23 cellular contexts compared by ENCODE assay signal in genomic region chr14:35964736-35965135, GRCh38.
DNase-seq lines count a peak whose midpoint lies in the region; ATAC-seq and TF ChIP-seq lines count a peak whose summit lies in the region.
"Had no signal": no experiment of that assay in that cellular context is flagged by ENCODE, and none has a peak within 500 bp of the region (broad histone marks: within the 10 kb centered on the region; RNA-seq: fewer than 3 reads in every experiment).

No MANE protein-coding gene starts in this region.

- no peak for TF ChIP-seq CTCF in endodermal cell (conservative IDR thresholded peaks at IDR 0.05)

- H3K4me1 Mint-ChIP-seq in endodermal cell = peaks cover 6% of the 10 kb centered on the region
- H3K4me1 Mint-ChIP-seq in stimulated activated naive CD8-positive, alpha-beta T cell treated with anti-CD3 and anti-CD28 coated beads, Interleukin-15, amount 100 ng/mL, for 72 hours = no peaks in the 10 kb centered on the region

- H3K27me3 ChIP-seq in endodermal cell (ENCODE audit: control insufficient read depth, insufficient read depth, low read length, poor library complexity, severe bottlenecking) = no peaks in the 10 kb centered on the region

- DNase-seq in endodermal cell = no peak
- DNase-seq in superior temporal gyrus (ENCODE audit: extremely low spot score) = peak; percentile 75
- no peak for DNase-seq in mesenteric fat pad (ENCODE audit: low spot score)
- DNase-seq in activated naive CD4-positive, alpha-beta T cell (lab: John Stamatoyannopoulos, UW) = no peak
- no peak for DNase-seq in stimulated activated naive CD8-positive, alpha-beta T cell treated with anti-CD3 and anti-CD28 coated beads, Interleukin-15, amount 100 ng/mL, for 72 hours
- no peak for DNase-seq in left colon
- DNase-seq: CD4-positive, CD25-positive, alpha-beta regulatory T cell; DMS79; GOT3; KG1; NCI-H1105; NCI-H146; NCI-H2029; NCI-H2171 treated with DMSO at 0.1 percent for 48 hours; NCI-H446; NCI-H526; PC-9; RPMI8226; SHP77 had no signal

- H3K4me3 ChIP-seq in endodermal cell (ENCODE audit: low read length) (no peak overlapping the region), mesodermal cell (ENCODE audit: extremely low read depth, insufficient read depth, low read length, poor library complexity, severe bottlenecking) (no peak overlapping the region)
- H3K4me3 ChIP-seq: GM12878, PC-9 had no signal

- ATAC-seq in stimulated activated naive CD8-positive, alpha-beta T cell treated with anti-CD3 and anti-CD28 coated beads, Interleukin-15, amount 100 ng/mL, for 72 hours = no peak
- no peak for ATAC-seq in left colon
- ATAC-seq: GM12878, HCT116 had no signal

- H3K9ac ChIP-seq in endodermal cell (ENCODE audit: extremely low read depth, low read length, poor library complexity, severe bottlenecking) = no peak overlapping the region

- no peak overlapping the region for H3K27ac Mint-ChIP-seq in endodermal cell
- H3K27ac Mint-ChIP-seq in stimulated activated naive CD8-positive, alpha-beta T cell treated with anti-CD3 and anti-CD28 coated beads, Interleukin-15, amount 100 ng/mL, for 72 hours = no peak overlapping the region
- H3K27ac Mint-ChIP-seq: CD4-positive, CD25-positive, alpha-beta regulatory T cell had no signal

- no peaks in the 10 kb centered on the region for H3K27me3 Mint-ChIP-seq in endodermal cell (ENCODE audit: insufficient read depth)
- H3K27me3 Mint-ChIP-seq in stimulated activated naive CD8-positive, alpha-beta T cell treated with anti-CD3 and anti-CD28 coated beads, Interleukin-15, amount 100 ng/mL, for 72 hours = no peaks in the 10 kb centered on the region

- H3K36me3 Mint-ChIP-seq in endodermal cell (ENCODE audit: low read depth) = no peaks in the 10 kb centered on the region
- H3K36me3 Mint-ChIP-seq: CD4-positive, CD25-positive, alpha-beta regulatory T cell had no signal

- H3K4me1 ChIP-seq in endodermal cell (ENCODE audit: control insufficient read depth, insufficient read depth, low read length) (peaks cover 3% of the 10 kb centered on the region), mesodermal cell (ENCODE audit: control insufficient read depth, insufficient read depth, low read length, poor library complexity, severe bottlenecking) (peaks cover 9% of the 10 kb centered on the region)

- no peaks in the 10 kb centered on the region for H3K9me3 Mint-ChIP-seq in endodermal cell
- H3K9me3 Mint-ChIP-seq in stimulated activated naive CD8-positive, alpha-beta T cell treated with anti-CD3 and anti-CD28 coated beads, Interleukin-15, amount 100 ng/mL, for 72 hours = no peaks in the 10 kb centered on the region
- H3K9me3 Mint-ChIP-seq: CD4-positive, CD25-positive, alpha-beta regulatory T cell had no signal

- no peaks in the 10 kb centered on the region for H3K36me3 ChIP-seq in endodermal cell (ENCODE audit: control insufficient read depth, insufficient read depth, low read length)
- H3K36me3 ChIP-seq in mesodermal cell (ENCODE audit: control insufficient read depth, insufficient read depth, low read length) = no peaks in the 10 kb centered on the region

- no peak overlapping the region for H3K4me3 Mint-ChIP-seq in endodermal cell
- no peak overlapping the region for H3K4me3 Mint-ChIP-seq in stimulated activated naive CD8-positive, alpha-beta T cell treated with anti-CD3 and anti-CD28 coated beads, Interleukin-15, amount 100 ng/mL, for 72 hours
- H3K4me3 Mint-ChIP-seq: CD4-positive, CD25-positive, alpha-beta regulatory T cell had no signal

- H3K27ac ChIP-seq in angular gyrus (ENCODE audit: low read depth, low read length) = peak overlapping the region; percentile 80
- H3K27ac ChIP-seq in endodermal cell (ENCODE audit: low read depth, low read length) = peak overlapping the region; percentile 64
- H3K27ac ChIP-seq in mesodermal cell (ENCODE audit: low read depth, low read length, severe bottlenecking) = peak overlapping the region; percentile 83
- H3K27ac ChIP-seq: PC-9 had no signal

- WGBS in endodermal cell (ENCODE audit: insufficient coverage in 1 of 2, insufficient read length in 1 of 2), 2 experiments = 67 to 81% methylated on average over 4 of the region's 6 CpGs
- WGBS in mesodermal cell (ENCODE audit: insufficient coverage in 2 of 2), 2 experiments = 55 to 62% methylated on average over 2 of the region's 6 CpGs

- intact Hi-C loops in left colon (cut with DNase I, micrococcal nuclease) = no loop called here

- H3K9me3 ChIP-seq in endodermal cell (ENCODE audit: control insufficient read depth, low read length) (no peaks in the 10 kb centered on the region), mesodermal cell (ENCODE audit: control insufficient read depth, low read length) (no peaks in the 10 kb centered on the region)
